ENCODE assay signal across 8 cellular contexts in the genomic region with DNA sequence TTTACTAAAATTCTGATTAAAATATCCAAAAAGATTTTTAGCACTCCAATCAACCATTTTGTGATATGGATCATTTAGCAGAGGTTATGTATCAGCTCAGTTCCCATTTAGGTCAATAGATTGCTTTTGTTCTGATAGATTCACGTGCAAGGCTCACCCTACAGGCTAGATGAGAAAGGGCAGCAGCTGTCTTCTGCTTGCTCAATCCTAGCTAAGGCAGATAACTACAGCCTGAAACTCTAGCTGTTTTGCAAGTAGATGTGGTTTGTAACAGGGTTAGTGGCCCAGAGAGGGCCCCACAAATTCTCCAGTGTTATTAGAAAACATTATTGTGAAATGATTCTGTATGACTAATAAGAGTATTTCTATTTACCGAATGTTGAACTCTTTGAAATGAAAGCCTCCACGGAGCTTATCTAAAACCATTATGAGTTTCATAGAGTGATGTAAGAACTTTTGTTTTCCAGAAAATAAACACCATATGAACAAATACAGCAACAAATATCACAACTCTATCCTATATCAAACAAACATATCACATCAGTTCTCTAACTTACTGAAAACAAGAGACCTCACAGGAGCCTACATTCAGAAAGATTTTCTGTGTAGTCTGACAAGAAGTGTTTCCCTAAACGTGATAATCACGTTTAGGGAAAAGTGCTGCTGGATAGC.
DNase-seq lines count a peak whose midpoint lies in the region; ATAC-seq and TF ChIP-seq lines count a peak whose summit lies in the region.

No MANE protein-coding gene starts in this region.

- H3K27ac Mint-ChIP-seq in nephron progenitor cell: peak overlapping the region; percentile 11

- no peaks in the 10 kb centered on the region for H3K27me3 Mint-ChIP-seq in nephron progenitor cell (ENCODE audit: low read depth, poor library complexity)

- no peaks in the 10 kb centered on the region for H3K36me3 Mint-ChIP-seq in nephron progenitor cell (ENCODE audit: low read depth)

- H3K4me1 Mint-ChIP-seq in nephron progenitor cell: peaks cover 16% of the 10 kb centered on the region

- H3K9me3 Mint-ChIP-seq in nephron progenitor cell: no peaks in the 10 kb centered on the region

- peak; percentile 50 for TF ChIP-seq CTCF in nephron progenitor cell (IDR thresholded peaks at IDR 0.05)

- DNase-seq in NCI-H1092 treated with DMSO at 0.1 percent for 48 hours (lab: John Stamatoyannopoulos, UW): peak; percentile 52
- DNase-seq in NCI-H1092 (lab: John Stamatoyannopoulos, UW): no peak
- DNase-seq in OCI-M1 (lab: John Stamatoyannopoulos, UW): peak; percentile 48
- peak; percentile 3 for DNase-seq in effector CD4-positive, alpha-beta T cell
- DNase-seq in nephron progenitor cell: peak; percentile 12
- DNase-seq in activated gamma-delta T cell (lab: John Stamatoyannopoulos, UW): no peak

- ATAC-seq in GM19463 (IDR thresholded peaks at IDR 0.05; ENCODE audit: unreplicated experiment): peak; percentile 100
- peak; percentile 100 for ATAC-seq in HG03432 (IDR thresholded peaks at IDR 0.05; ENCODE audit: unreplicated experiment)

- no peak overlapping the region for H3K4me3 Mint-ChIP-seq in nephron progenitor cell

Comparison
In these comparisons a context has a peak if more than half of its experiments do, and no peak if none do; other contexts are left out.
1. DNase-seq: peak in NCI-H1092 treated with DMSO at 0.1 percent for 48 hours (single experiment), OCI-M1 (single experiment), effector CD4-positive, alpha-beta T cell (single experiment) and nephron progenitor cell (single experiment); none in NCI-H1092 (single experiment) and activated gamma-delta T cell (single experiment).